ENCODE assay signal across 13 cellular contexts in genomic region chr3:7461202-7461825, GRCh38.
DNase-seq lines count a peak whose midpoint lies in the region; ATAC-seq and TF ChIP-seq lines count a peak whose summit lies in the region.
"Had no signal": no experiment of that assay in that cellular context is flagged by ENCODE, and none has a peak within 500 bp of the region (broad histone marks: within the 10 kb centered on the region; RNA-seq: fewer than 3 reads in every experiment).

No MANE protein-coding gene starts in this region.

- peaks cover 0 to 4% of the 10 kb centered on the region in 2 donors for H3K36me3 Mint-ChIP-seq in activated naive CD4-positive, alpha-beta T cell treated with anti-CD3 and anti-CD28 coated beads, Interleukin-2, amount 50 U/mL, for 72 hours
- H3K36me3 Mint-ChIP-seq: activated naive CD4-positive, alpha-beta T cell treated with anti-CD3 and anti-CD28 coated beads, Interleukin-2, amount 50 U/mL, for 24 hours had no signal

- DNase-seq in SKM-1 treated with dmso at 0.1 percent for 144 hours (lab: John Stamatoyannopoulos, UW; ENCODE audit: unreplicated experiment): no peak
- no peak for DNase-seq in breast epithelium (ENCODE audit: low spot score in 2 of 2)
- DNase-seq in activated naive CD4-positive, alpha-beta T cell treated with anti-CD3 and anti-CD28 coated beads, Interleukin-2, amount 50 U/mL, for 72 hours (ENCODE audit: low spot score in 2 of 2): no peak
- DNase-seq: CD4-positive, alpha-beta T cell; NCI-H446 had no signal

- TF ChIP-seq POLR2A in breast epithelium (IDR thresholded peaks at IDR 0.05): no peak

- ATAC-seq in GM18909 (IDR thresholded peaks at IDR 0.05; ENCODE audit: poor library complexity, unreplicated experiment) (peak; percentile 96), GM21576 (IDR thresholded peaks at IDR 0.05; ENCODE audit: unreplicated experiment) (peak; percentile 58), HG03108 (IDR thresholded peaks at IDR 0.05; ENCODE audit: unreplicated experiment) (peak; percentile 52), GM21723 (IDR thresholded peaks at IDR 0.05; ENCODE audit: unreplicated experiment) (no peak)
- no peak for ATAC-seq in activated naive CD4-positive, alpha-beta T cell treated with anti-CD3 and anti-CD28 coated beads, Interleukin-2, amount 50 U/mL, for 72 hours

- peaks cover 20% of the 10 kb centered on the region for H3K4me1 ChIP-seq in OCI-LY3 (ENCODE audit: low read length)
- no peaks in the 10 kb centered on the region for H3K4me1 ChIP-seq in breast epithelium
- H3K4me1 ChIP-seq: esophagus muscularis mucosa had no signal

- no peaks in the 10 kb centered on the region for H3K36me3 ChIP-seq in OCI-LY3 (replicated peaks; ENCODE audit: low read depth, low read length)
- no peaks in the 10 kb centered on the region for H3K36me3 ChIP-seq in breast epithelium
- H3K36me3 ChIP-seq: esophagus muscularis mucosa had no signal

- H3K4me2 ChIP-seq in OCI-LY3 (ENCODE audit: low read length): peak overlapping the region; percentile 60

- H3K9me3 ChIP-seq in OCI-LY3 (ENCODE audit: insufficient read depth, low read length) (no peaks in the 10 kb centered on the region), breast epithelium (no peaks in the 10 kb centered on the region)
- H3K9me3 ChIP-seq: esophagus muscularis mucosa had no signal

- no peak overlapping the region for H3K9ac ChIP-seq in OCI-LY3 (ENCODE audit: low read length)

- H3K79me2 ChIP-seq in OCI-LY3 (ENCODE audit: low read length): no peaks in the 10 kb centered on the region

- H3K27me3 ChIP-seq in OCI-LY3 (ENCODE audit: low read depth, low read length): peaks cover 9% of the 10 kb centered on the region; the same call in 1 of the 2 replicates
- H3K27me3 ChIP-seq in breast epithelium: no peaks in the 10 kb centered on the region
- H3K27me3 ChIP-seq: esophagus muscularis mucosa had no signal

- H4K20me1 ChIP-seq in OCI-LY3 (ENCODE audit: insufficient read depth, low read length): no peaks in the 10 kb centered on the region

- H3K9me3 Mint-ChIP-seq in activated naive CD4-positive, alpha-beta T cell treated with anti-CD3 and anti-CD28 coated beads, Interleukin-2, amount 50 U/mL, for 72 hours: peaks cover 15% of the 10 kb centered on the region in 2 donors
- H3K9me3 Mint-ChIP-seq: activated naive CD4-positive, alpha-beta T cell treated with anti-CD3 and anti-CD28 coated beads, Interleukin-2, amount 50 U/mL, for 24 hours; CD4-positive, alpha-beta T cell had no signal

- H3K4me3 ChIP-seq in OCI-LY3 (ENCODE audit: low read length) (peak overlapping the region; percentile 40), breast epithelium (no peak overlapping the region)
- H3K4me3 ChIP-seq: esophagus muscularis mucosa, lung had no signal

- no peak overlapping the region for H3K27ac ChIP-seq in OCI-LY3 (ENCODE audit: low read length)
- no peak overlapping the region for H3K27ac ChIP-seq in breast epithelium
- H3K27ac ChIP-seq: esophagus muscularis mucosa had no signal

- H2AFZ ChIP-seq in OCI-LY3 (ENCODE audit: low read depth, low read length): no peak overlapping the region

- TF ChIP-seq CTCF in OCI-LY3 (IDR thresholded peaks at IDR 0.05; ENCODE audit: low read depth, low read length) (no peak), breast epithelium (IDR thresholded peaks at IDR 0.05) (no peak)

- intact Hi-C loops in breast epithelium (cut with DNase I; ENCODE audit: low total_unique reads): no loop called here

- H3K27ac Mint-ChIP-seq in activated naive CD4-positive, alpha-beta T cell treated with anti-CD3 and anti-CD28 coated beads, Interleukin-2, amount 50 U/mL, for 72 hours: no peak overlapping the region
- H3K27ac Mint-ChIP-seq: activated naive CD4-positive, alpha-beta T cell treated with anti-CD3 and anti-CD28 coated beads, Interleukin-2, amount 50 U/mL, for 24 hours; CD4-positive, alpha-beta T cell had no signal

Comparison
In these comparisons a context has a peak if more than half of its experiments do, and no peak if none do; other contexts are left out.
1. ATAC-seq: peak in GM18909 (single experiment), GM21576 (single experiment) and HG03108 (single experiment); none in GM21723 (single experiment) and activated naive CD4-positive, alpha-beta T cell treated with anti-CD3 and anti-CD28 coated beads, Interleukin-2, amount 50 U/mL, for 72 hours (0 of 2).